ENCODE assay signal across 6 cellular contexts in the genomic region with DNA sequence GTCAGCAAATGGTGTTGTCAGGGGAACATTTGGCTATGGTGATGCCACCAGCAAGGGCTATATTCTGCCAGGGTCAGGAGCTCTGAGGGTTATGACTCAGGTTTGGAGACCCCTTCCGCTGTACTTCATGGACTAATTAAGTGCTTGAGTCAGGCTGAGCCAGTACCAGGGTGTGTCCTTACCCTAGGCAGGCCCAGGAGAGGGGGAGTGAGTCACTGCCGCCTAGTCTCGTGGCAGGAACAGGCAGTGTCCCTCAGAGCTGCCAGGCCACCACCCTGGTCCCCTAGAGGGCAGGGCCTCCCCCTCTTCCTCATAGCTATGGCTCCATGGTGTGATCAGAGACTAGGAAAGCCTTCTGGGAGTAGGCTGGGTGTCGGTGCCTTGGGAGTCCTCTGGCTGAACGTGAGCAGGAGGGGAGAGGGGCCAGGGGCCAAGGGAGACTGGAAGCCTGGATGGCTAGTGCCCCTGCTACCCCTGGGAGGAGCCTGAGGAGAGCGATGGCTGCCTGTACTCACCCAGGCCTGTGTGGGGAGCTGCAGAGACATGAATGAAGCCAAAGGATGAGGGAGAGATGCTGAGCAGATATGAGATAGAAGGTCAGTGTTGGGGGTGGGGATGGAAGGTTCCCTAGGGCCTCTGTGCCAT. TPM values are rescaled to one million over a fixed set of nuclear protein-coding genes. Genes with fewer than 3 reads are reported as not detected.
DNase-seq lines count a peak whose midpoint lies in the region; ATAC-seq lines count a peak whose summit lies in the region.

No MANE protein-coding gene starts in this region.

- peak; percentile 95 for DNase-seq in Daoy (ENCODE audit: low read depth)
- DNase-seq in NCI-H2196 (lab: John Stamatoyannopoulos, UW; ENCODE audit: unreplicated experiment): peak; percentile 37
- DNase-seq in stimulated activated naive B cell treated with anti-CD40 and anti-IgM and Interleukin-4, amounts not matched to agents 10 μg/mL and 1 μg/mL and 100 μg/mL, for 72 hours: no peak
- no peak for DNase-seq in NCI-H2107 treated with DMSO at 0.1 percent for 48 hours (lab: John Stamatoyannopoulos, UW; ENCODE audit: unreplicated experiment)

- H3K4me3 Mint-ChIP-seq in stimulated activated naive B cell treated with anti-CD40 and anti-IgM and Interleukin-4, amounts not matched to agents 10 μg/mL and 1 μg/mL and 100 μg/mL, for 72 hours: peak overlapping the region in 1 of 2 donors; percentile 4

- peak overlapping the region; percentile 74 to 89 for H3K27ac ChIP-seq in esophagus (ENCODE audit: low read depth in 2 of 2, low read length in 1 of 2)

- WGBS in esophagus, 2 donors: 39 to 46% methylated on average over 6 of the region's 6 CpGs

- peaks cover 31 to 53% of the 10 kb centered on the region in 2 donors for H3K36me3 Mint-ChIP-seq in stimulated activated naive B cell treated with anti-CD40 and anti-IgM and Interleukin-4, amounts not matched to agents 10 μg/mL and 1 μg/mL and 100 μg/mL, for 72 hours

- no peaks in the 10 kb centered on the region for H3K27me3 Mint-ChIP-seq in stimulated activated naive B cell treated with anti-CD40 and anti-IgM and Interleukin-4, amounts not matched to agents 10 μg/mL and 1 μg/mL and 100 μg/mL, for 72 hours

- peaks cover 24 to 60% of the 10 kb centered on the region in 2 donors for H3K4me1 ChIP-seq in esophagus (ENCODE audit: control insufficient read depth in 2 of 2, insufficient read depth in 2 of 2, low read length in 1 of 2)

- no peak for ATAC-seq in stimulated activated naive B cell treated with anti-CD40 and anti-IgM and Interleukin-4, amounts not matched to agents 10 μg/mL and 1 μg/mL and 100 μg/mL, for 72 hours (replicated peaks)
- no peak for ATAC-seq in HG02852 (IDR thresholded peaks at IDR 0.05; ENCODE audit: unreplicated experiment)

- H3K4me1 Mint-ChIP-seq in stimulated activated naive B cell treated with anti-CD40 and anti-IgM and Interleukin-4, amounts not matched to agents 10 μg/mL and 1 μg/mL and 100 μg/mL, for 72 hours: peaks cover 59 to 87% of the 10 kb centered on the region in 2 donors

- H3K9me3 Mint-ChIP-seq in stimulated activated naive B cell treated with anti-CD40 and anti-IgM and Interleukin-4, amounts not matched to agents 10 μg/mL and 1 μg/mL and 100 μg/mL, for 72 hours: no peaks in the 10 kb centered on the region

- H3K36me3 ChIP-seq in esophagus (ENCODE audit: control insufficient read depth in 2 of 2, insufficient read depth in 2 of 2, low read length in 1 of 2): peaks cover 0 to 3% of the 10 kb centered on the region in 2 donors

- peak overlapping the region in 1 of 2 donors; percentile 19 for H3K4me3 ChIP-seq in esophagus (ENCODE audit: low read depth in 1 of 2, low read length in 2 of 2)

- H3K9me3 ChIP-seq in esophagus (ENCODE audit: control insufficient read depth in 2 of 2, insufficient read depth in 1 of 2, low read depth in 1 of 2, low read length in 1 of 2): no peaks in the 10 kb centered on the region

- peak overlapping the region; percentile 81 for H3K27ac Mint-ChIP-seq in stimulated activated naive B cell treated with anti-CD40 and anti-IgM and Interleukin-4, amounts not matched to agents 10 μg/mL and 1 μg/mL and 100 μg/mL, for 72 hours

- no peaks in the 10 kb centered on the region for H3K27me3 ChIP-seq in esophagus (ENCODE audit: control insufficient read depth in 1 of 2, insufficient read depth in 2 of 2, low read length in 2 of 2)

RNA-seq across cellular contexts. Expression of gene MAPKAPK3, which starts 10.6 kb away (rescaled TPM):
- total RNA-seq in Daoy (2014; rRNA removed; shearing (Covaris generic)): 21.7 and 23.4 TPM in 2 replicates
- polyA plus RNA-seq in esophagus: 10 to 100 TPM; 33.8 to 39.1 TPM

RNA-seq across cellular contexts. Expression of gene CISH, which starts 16.0 kb away (rescaled TPM):
- total RNA-seq in Daoy (2014; rRNA removed; shearing (Covaris generic)): 0.46 TPM in 1 of 2 replicates, not detected in the other
- polyA plus RNA-seq in esophagus: 1 to 10 TPM; 5.5 to 7.0 TPM

RNA-seq across cellular contexts. Expression of gene DOCK3, which starts 47.2 kb away (rescaled TPM):
- 0.36 and 0.51 TPM in 2 replicates for total RNA-seq in Daoy (2014; rRNA removed; shearing (Covaris generic))
- 1 to 10 TPM in 1 of 2 donors, under 1 TPM in 1; 0.93 to 2.8 TPM for polyA plus RNA-seq in esophagus

RNA-seq across cellular contexts. Expression of gene HEMK1, which starts 58.2 kb away (rescaled TPM):
- total RNA-seq in Daoy (2014; rRNA removed; shearing (Covaris generic)): 9.1 and 9.7 TPM in 2 replicates
- polyA plus RNA-seq in esophagus: 10 to 100 TPM in 1 of 2 donors, 1 to 10 TPM in 1; 8.3 to 12.9 TPM

RNA-seq across cellular contexts. Expression of gene C3orf18, which starts 60.0 kb away (rescaled TPM):
- 2.4 and 2.6 TPM in 2 replicates for total RNA-seq in Daoy (2014; rRNA removed; shearing (Covaris generic))
- 1 to 10 TPM; 1.8 to 2.0 TPM for polyA plus RNA-seq in esophagus

Comparison
In these comparisons a context has a peak if more than half of its experiments do, and no peak if none do; other contexts are left out.
1. DNase-seq: peak in Daoy (single experiment) and NCI-H2196 (single experiment); none in stimulated activated naive B cell treated with anti-CD40 and anti-IgM and Interleukin-4, amounts not matched to agents 10 μg/mL and 1 μg/mL and 100 μg/mL, for 72 hours (single experiment) and NCI-H2107 treated with DMSO at 0.1 percent for 48 hours (single experiment).